ENCODE assay signal across 8 cellular contexts in genomic region chr16:715448-716249, GRCh38. TPM values are rescaled to one million over a fixed set of nuclear protein-coding genes. Genes with fewer than 3 reads are reported as not detected.
DNase-seq lines count a peak whose midpoint lies in the region; ATAC-seq lines count a peak whose summit lies in the region.

No MANE protein-coding gene starts in this region.

- H3K36me3 ChIP-seq in BLaER1, result no peaks in the 10 kb centered on the region
- H3K36me3 ChIP-seq in naive thymus-derived CD4-positive, alpha-beta T cell (ENCODE audit: control insufficient read depth in 2 of 3, insufficient read depth in 3 of 3, low read length in 3 of 3), result no peaks in the 10 kb centered on the region

- peaks cover 0 to 24% (median 17%) of the 10 kb centered on the region in 7 donors for H3K4me1 Mint-ChIP-seq in naive thymus-derived CD4-positive, alpha-beta T cell

- H3K36me3 Mint-ChIP-seq in naive thymus-derived CD4-positive, alpha-beta T cell, result no peaks in the 10 kb centered on the region

- H4K20me1 ChIP-seq in BLaER1, result peaks cover 52% of the 10 kb centered on the region

- peak overlapping the region; percentile 24; the same call in 1 of the 2 replicates for H3K27ac ChIP-seq in BLaER1
- H3K27ac ChIP-seq in naive thymus-derived CD4-positive, alpha-beta T cell (ENCODE audit: low read depth, low read length), result no peak overlapping the region

- H3K27me3 Mint-ChIP-seq in naive thymus-derived CD4-positive, alpha-beta T cell, result peaks cover 0 to 31% (median 4%) of the 10 kb centered on the region in 5 donors

- POLR2A ChIA-PET in naive thymus-derived CD4-positive, alpha-beta T cell (lab: Charles Lee), result interaction anchor here (0.6 to 1.5 kb wide), 8 partner anchors 12 to 1499 kb away, joined by 3 to 7 read pairs (median 3); partner anchors contain the start of genes CIAO3, HAGHL, PGP and WDR24

- peak overlapping the region; percentile 73 for H3K9ac ChIP-seq in BLaER1

- peaks cover 75% of the 10 kb centered on the region for H3K4me1 ChIP-seq in BLaER1
- H3K4me1 ChIP-seq in naive thymus-derived CD4-positive, alpha-beta T cell (ENCODE audit: control insufficient read depth in 2 of 2, insufficient read depth in 2 of 2, low read length in 2 of 2), result peaks cover 13 to 14% of the 10 kb centered on the region in 2 donors

- H3K4me3 Mint-ChIP-seq in naive thymus-derived CD4-positive, alpha-beta T cell, result peak overlapping the region in 9 of 10 donors; percentile 27 to 81 (median 61)

- peak overlapping the region; percentile 100 for H3K4me2 ChIP-seq in BLaER1

- intact Hi-C loops in naive thymus-derived CD4-positive, alpha-beta T cell (cut with micrococcal nuclease), result loop anchor here in 1 of 2 donors (1.0 to 10.0 kb wide), 3 partner anchors 12 to 259 kb away; partner anchors contain the start of genes HAGHL and LMF1

- CTCF ChIA-PET in naive thymus-derived CD4-positive, alpha-beta T cell (lab: Charles Lee), result interaction anchor here (0.6 to 0.7 kb wide), 2 partner anchors 17 to 21 kb away, joined by 3 read pairs; no protein-coding TSS in a partner anchor

- peak; percentile 6 for ATAC-seq in GM18867 (IDR thresholded peaks at IDR 0.05; ENCODE audit: unreplicated experiment)
- ATAC-seq in naive thymus-derived CD4-positive, alpha-beta T cell, result peak; percentile 2
- ATAC-seq in GM21528 (IDR thresholded peaks at IDR 0.05; ENCODE audit: low FRiP score, unreplicated experiment), result no peak
- ATAC-seq in HG02981 (IDR thresholded peaks at IDR 0.05; ENCODE audit: unreplicated experiment), result no peak

- no peaks in the 10 kb centered on the region for H3K9me3 ChIP-seq in BLaER1
- no peaks in the 10 kb centered on the region for H3K9me3 ChIP-seq in naive thymus-derived CD4-positive, alpha-beta T cell (ENCODE audit: control insufficient read depth in 2 of 3, low read length in 3 of 3)

- H3K27ac Mint-ChIP-seq in naive thymus-derived CD4-positive, alpha-beta T cell, result no peak overlapping the region

- H3K9me3 Mint-ChIP-seq in naive thymus-derived CD4-positive, alpha-beta T cell, result no peaks in the 10 kb centered on the region

- DNase-seq in NCI-H69 (lab: John Stamatoyannopoulos, UW), result peak; percentile 83
- peak; percentile 37 for DNase-seq in dermis blood vessel endothelial cell
- DNase-seq in naive thymus-derived CD4-positive, alpha-beta T cell, result peak in 1 of 9 donors; percentile 53
- DNase-seq in HT-29 (ENCODE audit: low spot score), result no peak

- peaks cover 46% of the 10 kb centered on the region for H3K27me3 ChIP-seq in BLaER1
- H3K27me3 ChIP-seq in naive thymus-derived CD4-positive, alpha-beta T cell (ENCODE audit: control insufficient read depth in 2 of 2, insufficient read depth in 2 of 2, low read length in 2 of 2), result peaks cover 0 to 4% of the 10 kb centered on the region in 2 donors

- peak overlapping the region; percentile 85 for H3K4me3 ChIP-seq in BLaER1
- peak overlapping the region; percentile 30 for H3K4me3 ChIP-seq in naive thymus-derived CD4-positive, alpha-beta T cell (ENCODE audit: low read length)

RNA-seq across cellular contexts. Expression of gene METRN, which starts 0.7 kb away (rescaled TPM):
- total RNA-seq in dermis blood vessel endothelial cell, result 34.9 and 41.7 TPM in 2 replicates
- 1 to 10 TPM; 4.8 to 5.1 (median 5.0) TPM for total RNA-seq in naive thymus-derived CD4-positive, alpha-beta T cell
- 1 to 10 TPM; 3.7 to 4.5 TPM for polyA plus RNA-seq in naive thymus-derived CD4-positive, alpha-beta T cell
- total RNA-seq in HT-29 (2014; rRNA removed; shearing (Covaris generic)), result 82.2 and 108 TPM in 2 replicates

RNA-seq across cellular contexts. Expression of gene ANTKMT, which starts 5.3 kb away (rescaled TPM):
- total RNA-seq in dermis blood vessel endothelial cell, result 25.5 and 47.5 TPM in 2 replicates
- 10 to 100 TPM; 11.9 to 20.7 (median 13.6) TPM for total RNA-seq in naive thymus-derived CD4-positive, alpha-beta T cell
- 10 to 100 TPM; 14.7 to 26.8 TPM for polyA plus RNA-seq in naive thymus-derived CD4-positive, alpha-beta T cell
- total RNA-seq in HT-29 (2014; rRNA removed; shearing (Covaris generic)), result 123 and 151 TPM in 2 replicates

RNA-seq across cellular contexts. Expression of gene FBXL16, which starts 10.0 kb away (rescaled TPM):
- 0.05 TPM in 1 of 2 replicates, not detected in the other for total RNA-seq in dermis blood vessel endothelial cell
- 10 to 100 TPM; 13.2 to 45.4 (median 18.0) TPM for total RNA-seq in naive thymus-derived CD4-positive, alpha-beta T cell
- polyA plus RNA-seq in naive thymus-derived CD4-positive, alpha-beta T cell, result 10 to 100 TPM; 11.1 to 21.1 TPM
- total RNA-seq in HT-29 (2014; rRNA removed; shearing (Covaris generic)), result 0.29 and 1.5 TPM in 2 replicates

RNA-seq across cellular contexts. Expression of gene CCDC78, which starts 10.6 kb away (rescaled TPM):
- 0.34 and 0.65 TPM in 2 replicates for total RNA-seq in dermis blood vessel endothelial cell
- total RNA-seq in naive thymus-derived CD4-positive, alpha-beta T cell, result 1 to 10 TPM; 2.6 to 4.4 (median 3.0) TPM
- not detected for polyA plus RNA-seq in naive thymus-derived CD4-positive, alpha-beta T cell
- total RNA-seq in HT-29 (2014; rRNA removed; shearing (Covaris generic)), result 22.9 and 30.6 TPM in 2 replicates

RNA-seq across cellular contexts. Expression of gene HAGHL, which starts 11.3 kb away (rescaled TPM):
- total RNA-seq in dermis blood vessel endothelial cell, result 5.1 and 6.3 TPM in 2 replicates
- total RNA-seq in naive thymus-derived CD4-positive, alpha-beta T cell, result 10 to 100 TPM in 3 of 5 experiments, 1 to 10 TPM in 2; 5.5 to 14.6 (median 10.7) TPM
- 1 to 10 TPM in 1 of 2 donors, under 1 TPM in 1; 0.72 to 1.1 TPM for polyA plus RNA-seq in naive thymus-derived CD4-positive, alpha-beta T cell
- total RNA-seq in HT-29 (2014; rRNA removed; shearing (Covaris generic)), result 63.0 and 80.8 TPM in 2 replicates

Comparison
In these comparisons a context has a peak if more than half of its experiments do, and no peak if none do; other contexts are left out.
1. ATAC-seq: peak in GM18867 (single experiment) and naive thymus-derived CD4-positive, alpha-beta T cell (single experiment); none in GM21528 (single experiment) and HG02981 (single experiment).